Comparison of ENCODE assay signal across 9 cellular contexts in genomic region chr17:42248351-42249179, GRCh38. TPM values are rescaled to one million over a fixed set of nuclear protein-coding genes. Genes with fewer than 3 reads are reported as not detected.
DNase-seq lines count a peak whose midpoint lies in the region; ATAC-seq and TF ChIP-seq lines count a peak whose summit lies in the region.
"Had no signal": no experiment of that assay in that cellular context is flagged by ENCODE, and none has a peak within 500 bp of the region (broad histone marks: within the 10 kb centered on the region; RNA-seq: fewer than 3 reads in every experiment).

No MANE protein-coding gene starts in this region.

- TF ChIP-seq CTCF in lower lobe of right lung (IDR thresholded peaks at IDR 0.05): no peak

- no peaks in the 10 kb centered on the region for H3K36me3 ChIP-seq in lower lobe of right lung

- peak overlapping the region; percentile 98 for H3K27ac ChIP-seq in cingulate gyrus (ENCODE audit: low read depth, low read length)
- peak overlapping the region; percentile 92 for H3K27ac ChIP-seq in lower lobe of right lung
- H3K27ac ChIP-seq: SJSA1 had no signal

- H3K4me3 ChIP-seq in lower lobe of right lung: peak overlapping the region; percentile 40
- H3K4me3 ChIP-seq: SJSA1 had no signal

- no peaks in the 10 kb centered on the region for H3K9me3 ChIP-seq in lower lobe of right lung

- ATAC-seq in GM21529 (IDR thresholded peaks at IDR 0.05; ENCODE audit: unreplicated experiment) (peak; percentile 85), lower lobe of right lung (peak; percentile 93 to 95)

- H3K4me1 ChIP-seq in lower lobe of right lung: peaks cover 66% of the 10 kb centered on the region

- intact Hi-C loops in lower lobe of right lung (cut with DNase I): no loop called here

- H3K27me3 ChIP-seq in lower lobe of right lung (ENCODE audit: low read depth): no peaks in the 10 kb centered on the region
- H3K27me3 ChIP-seq: SJSA1 had no signal

- peak; percentile 52 for DNase-seq in DMS153 (lab: John Stamatoyannopoulos, UW)
- peak; percentile 73 for DNase-seq in NCI-H2029 treated with DMSO at 0.1 percent for 48 hours (lab: John Stamatoyannopoulos, UW)
- DNase-seq in activated CD4-positive, alpha-beta T cell treated with anti-CD3 and anti-CD28 coated beads for 24 hours (ENCODE audit: low read depth in 2 of 2): peak; percentile 35 to 61
- peak; percentile 75 for DNase-seq in lower lobe of right lung
- DNase-seq in stimulated activated CD4-positive, alpha-beta T cell treated with anti-CD3 and anti-CD28 coated beads, TNF-alpha, amount 100 ng/mL, for 1 hour (ENCODE audit: low read depth in 3 of 3, low spot score in 1 of 3): peak; percentile 27 to 61 (median 57)
- DNase-seq in NCI-H1105 (lab: John Stamatoyannopoulos, UW): no peak

RNA-seq across cellular contexts. Expression of gene STAT5B, which starts 27.6 kb away (rescaled TPM):
- total RNA-seq in lower lobe of right lung: 67.9 TPM

RNA-seq across cellular contexts. Expression of gene STAT5A, which starts 39.7 kb away (rescaled TPM):
- 53.3 TPM for total RNA-seq in lower lobe of right lung

RNA-seq across cellular contexts. Expression of gene GHDC, which starts 54.3 kb away (rescaled TPM):
- 33.4 TPM for total RNA-seq in lower lobe of right lung
